In genomic region chr7:139854803-139855497, GRCh38 we compare ENCODE assay signal across 11 cellular contexts. TPM values are rescaled to one million over a fixed set of nuclear protein-coding genes. Genes with fewer than 3 reads are reported as not detected.
DNase-seq lines count a peak whose midpoint lies in the region; ATAC-seq and TF ChIP-seq lines count a peak whose summit lies in the region.
"Had no signal": no experiment of that assay in that cellular context is flagged by ENCODE, and none has a peak within 500 bp of the region (broad histone marks: within the 10 kb centered on the region; RNA-seq: fewer than 3 reads in every experiment).

No MANE protein-coding gene starts in this region.

- no peaks in the 10 kb centered on the region for H3K9me3 ChIP-seq in CD8-positive, alpha-beta T cell (ENCODE audit: low read length)
- H3K9me3 ChIP-seq in WERI-Rb-1 (ENCODE audit: severe bottlenecking): no peaks in the 10 kb centered on the region

- no peaks in the 10 kb centered on the region for H3K9me3 Mint-ChIP-seq in CD8-positive, alpha-beta T cell
- no peaks in the 10 kb centered on the region for H3K9me3 Mint-ChIP-seq in naive B cell

- intact Hi-C loops in CD8-positive, alpha-beta T cell (cut with DNase I, micrococcal nuclease): no loop called here

- CTCF ChIA-PET in CD8-positive, alpha-beta T cell (lab: Charles Lee): interaction anchor here (0.8 kb wide), 1 partner anchor 209 kb away, joined by 3 read pairs; no protein-coding TSS in a partner anchor

- H3K4me1 Mint-ChIP-seq in CD8-positive, alpha-beta T cell (ENCODE audit: low read depth): peaks cover 28% of the 10 kb centered on the region
- H3K4me1 Mint-ChIP-seq in naive B cell: peaks cover 20 to 29% (median 21%) of the 10 kb centered on the region in 3 donors

- H3K4me1 ChIP-seq in CD8-positive, alpha-beta T cell (ENCODE audit: insufficient read depth, low read length): peaks cover 20% of the 10 kb centered on the region

- H3K27ac Mint-ChIP-seq in CD8-positive, alpha-beta T cell: peak overlapping the region; percentile 67
- peak overlapping the region in 5 of 6 donors; percentile 4 to 89 (median 30) for H3K27ac Mint-ChIP-seq in naive B cell

- H3K27me3 Mint-ChIP-seq in CD8-positive, alpha-beta T cell (ENCODE audit: low read depth): no peaks in the 10 kb centered on the region
- no peaks in the 10 kb centered on the region for H3K27me3 Mint-ChIP-seq in naive B cell

- H3K4me3 ChIP-seq in CD8-positive, alpha-beta T cell (ENCODE audit: low read depth, low read length): no peak overlapping the region
- no peak overlapping the region for H3K4me3 ChIP-seq in WERI-Rb-1 (ENCODE audit: low read depth, low read length)

- POLR2A ChIA-PET in CD8-positive, alpha-beta T cell (lab: Charles Lee): no interaction called here

- peak; percentile 42 for ATAC-seq in CD8-positive, alpha-beta T cell
- ATAC-seq in GM21515 (IDR thresholded peaks at IDR 0.05; ENCODE audit: unreplicated experiment) (peak; percentile 27), naive B cell (ENCODE audit: low read depth in 2 of 2) (no peak)

- H3K27me3 ChIP-seq in CD8-positive, alpha-beta T cell (ENCODE audit: insufficient read depth, low read length): no peaks in the 10 kb centered on the region
- no peaks in the 10 kb centered on the region for H3K27me3 ChIP-seq in WERI-Rb-1 (ENCODE audit: insufficient read depth, low read depth, severe bottlenecking)

- no peak overlapping the region for H3K4me3 Mint-ChIP-seq in CD8-positive, alpha-beta T cell
- peak overlapping the region in 2 of 8 donors; percentile 13 to 65 for H3K4me3 Mint-ChIP-seq in naive B cell

- H3K27ac ChIP-seq in CD8-positive, alpha-beta T cell (ENCODE audit: low read depth, low read length): no peak overlapping the region
- peak overlapping the region; percentile 13 for H3K27ac ChIP-seq in WERI-Rb-1
- no peak overlapping the region for H3K27ac ChIP-seq in caudate nucleus (ENCODE audit: low read depth, low read length)

- DNase-seq in CD8-positive, alpha-beta T cell: no peak
- no peak for DNase-seq in WERI-Rb-1
- no peak for DNase-seq in naive B cell
- no peak for DNase-seq in NCI-H2081 (lab: John Stamatoyannopoulos, UW)
- no peak for DNase-seq in NCI-H1436 (lab: John Stamatoyannopoulos, UW)
- DNase-seq in D341Med (ENCODE audit: low spot score): no peak
- DNase-seq in caudate nucleus (lab: John Stamatoyannopoulos, UW): no peak
- DNase-seq: NCI-H187, retina had no signal

- no peaks in the 10 kb centered on the region for H3K36me3 ChIP-seq in CD8-positive, alpha-beta T cell (ENCODE audit: insufficient read depth, low read length)
- no peaks in the 10 kb centered on the region for H3K36me3 ChIP-seq in WERI-Rb-1

- H3K36me3 Mint-ChIP-seq in CD8-positive, alpha-beta T cell: no peaks in the 10 kb centered on the region
- H3K36me3 Mint-ChIP-seq in naive B cell: no peaks in the 10 kb centered on the region

- TF ChIP-seq CTCF in CD8-positive, alpha-beta T cell (IDR thresholded peaks at IDR 0.05): no peak
- no peak for TF ChIP-seq CTCF in WERI-Rb-1 (IDR thresholded peaks at IDR 0.05; ENCODE audit: low read depth, low read length)

RNA-seq across cellular contexts. Expression of gene TBXAS1, which starts 25.9 kb away (rescaled TPM):
- under 1 TPM; 0.43 to 0.97 TPM for total RNA-seq in CD8-positive, alpha-beta T cell
- 1 to 10 TPM in 5 of 6 donors, under 1 TPM in 1; 0.57 to 4.2 (median 2.5) TPM for polyA plus RNA-seq in naive B cell (ENCODE audit: low read depth in 6 of 6)
- total RNA-seq: fibroblast of villous mesenchyme had no signal

Comparison
In these comparisons a context has a peak if more than half of its experiments do, and no peak if none do; other contexts are left out.
1. ATAC-seq: peak in CD8-positive, alpha-beta T cell (single experiment) and GM21515 (single experiment); none in naive B cell (0 of 2).